Comparison of ENCODE assay signal across 11 cellular contexts in genomic region chr12:107891967-107892366, GRCh38.
DNase-seq lines count a peak whose midpoint lies in the region; ATAC-seq, FAIRE-seq and TF ChIP-seq lines count a peak whose summit lies in the region.
"Had no signal": no experiment of that assay in that cellular context is flagged by ENCODE, and none has a peak within 500 bp of the region (broad histone marks: within the 10 kb centered on the region; RNA-seq: fewer than 3 reads in every experiment).

No MANE protein-coding gene starts in this region.

- H3K4me2 ChIP-seq in GM12878 (ENCODE audit: control insufficient read depth, insufficient read depth), result no peak overlapping the region

- H3K36me3 ChIP-seq in GM12878 (ENCODE audit: control insufficient read depth in 2 of 2, insufficient read depth in 2 of 2, low read length in 1 of 2), result no peaks in the 10 kb centered on the region
- no peaks in the 10 kb centered on the region for H3K36me3 ChIP-seq in CD8-positive, alpha-beta T cell (ENCODE audit: insufficient read depth, low read length)

- no peaks in the 10 kb centered on the region for H3K27me3 ChIP-seq in GM12878 (replicated peaks in 1 of 2; ENCODE audit: control insufficient read depth in 2 of 2, insufficient read depth in 2 of 2, low read length in 1 of 2)
- H3K27me3 ChIP-seq in CD8-positive, alpha-beta T cell (ENCODE audit: insufficient read depth, low read length), result no peaks in the 10 kb centered on the region

- BruUV-seq in GM12878 (replicated peaks; lab: Mats Ljungman, UMichigan), result no TSS peak

- H3K36me3 Mint-ChIP-seq in memory B cell, result no peaks in the 10 kb centered on the region
- H3K36me3 Mint-ChIP-seq in CD8-positive, alpha-beta T cell, result no peaks in the 10 kb centered on the region
- H3K36me3 Mint-ChIP-seq: T-cell had no signal

- FAIRE-seq in GM12878 (lab: Jason Lieb, UNC), result peak; percentile 61
- FAIRE-seq: endometrium had no signal

- ATAC-seq in GM12878 (peak; percentile 65), memory B cell (ENCODE audit: low read depth) (peak; percentile 51), GM21381 (IDR thresholded peaks at IDR 0.05; ENCODE audit: unreplicated experiment) (no peak)
- ATAC-seq in CD8-positive, alpha-beta T cell, result no peak
- ATAC-seq: T-cell had no signal

- TF ChIP-seq POLR2A in GM12878 (IDR thresholded peaks at IDR 0.05; ENCODE audit: low read depth, low read length), result no peak

- no peaks in the 10 kb centered on the region for H3K27me3 Mint-ChIP-seq in memory B cell
- peaks cover 31% of the 10 kb centered on the region for H3K27me3 Mint-ChIP-seq in CD8-positive, alpha-beta T cell (ENCODE audit: low read depth)
- H3K27me3 Mint-ChIP-seq: IgD-negative memory B cell had no signal

- TF ChIP-seq CTCF in GM10266 (IDR thresholded peaks at IDR 0.05; ENCODE audit: control insufficient read depth, insufficient read depth, low read depth, missing control alignments) (peak; percentile 41), LNCAP (IDR thresholded peaks at IDR 0.05) (peak; percentile 70), GM12878 (IDR thresholded peaks at IDR 0.05 in 2 of 3, conservative IDR thresholded peaks at IDR 0.05 in 1 of 3; ENCODE audit: control insufficient read depth in 2 of 3, extremely low read depth in 1 of 3, insufficient read depth in 1 of 3, low read depth in 3 of 3, low read length in 3 of 3) (peak; percentile 36 to 38 (median 37); a peak in 5 of 6 replicates)
- no peak for TF ChIP-seq CTCF in CD8-positive, alpha-beta T cell (IDR thresholded peaks at IDR 0.05)

- TF ChIP-seq EP300 in GM12878 (IDR thresholded peaks at IDR 0.05; ENCODE audit: borderline replicate concordance in 1 of 2, control insufficient read depth in 1 of 2, low read depth in 2 of 2, low read length in 2 of 2), result no peak

- H3K9ac ChIP-seq in GM12878 (ENCODE audit: control insufficient read depth, insufficient read depth, low read length), result no peak overlapping the region

- no peaks in the 10 kb centered on the region for H3K9me3 Mint-ChIP-seq in memory B cell
- H3K9me3 Mint-ChIP-seq in CD8-positive, alpha-beta T cell, result no peaks in the 10 kb centered on the region
- H3K9me3 Mint-ChIP-seq: IgD-negative memory B cell, T-cell had no signal

- RAD21 ChIA-PET in GM12878 (lab: Charles Lee; ENCODE audit: unreplicated experiment), result no interaction called here

- H3K4me3 ChIP-seq in GM12878, result no peak overlapping the region
- H3K4me3 ChIP-seq in CD8-positive, alpha-beta T cell (ENCODE audit: low read depth, low read length), result no peak overlapping the region

- no peaks in the 10 kb centered on the region for H3K79me2 ChIP-seq in GM12878 (ENCODE audit: control insufficient read depth, insufficient read depth, low read length)

- DNase-seq in GM10266 (ENCODE audit: extremely low spot score) (no peak), GM12878 (ENCODE audit: low read depth, low spot score) (no peak), memory B cell (ENCODE audit: low spot score in 2 of 2) (no peak), HuH-7 (ENCODE audit: low spot score) (no peak), amniotic stem cell (lab: John Stamatoyannopoulos, UW) (no peak)
- no peak for DNase-seq in CD8-positive, alpha-beta T cell
- DNase-seq: T-cell had no signal

- WGBS in GM12878 (ENCODE audit: insufficient coverage, insufficient replicate concordance, low lambda C conversion rate, missing lambda C conversion rate), result 63% methylated on average over 3 of the region's 3 CpGs

- no peaks in the 10 kb centered on the region for H3K9me3 ChIP-seq in GM12878 (replicated peaks; ENCODE audit: control insufficient read depth, insufficient read depth, low read length)
- H3K9me3 ChIP-seq in CD8-positive, alpha-beta T cell (ENCODE audit: low read length), result no peaks in the 10 kb centered on the region

- SMC1A ChIA-PET in GM12878 (lab: Charles Lee; ENCODE audit: uncharacterized antibody, unreplicated experiment), result no interaction called here

- no peaks in the 10 kb centered on the region for H3K4me1 ChIP-seq in GM12878 (ENCODE audit: control insufficient read depth, insufficient read depth, low read length)
- no peaks in the 10 kb centered on the region for H3K4me1 ChIP-seq in CD8-positive, alpha-beta T cell (ENCODE audit: insufficient read depth, low read length)

- H3K4me3 Mint-ChIP-seq in memory B cell, result no peak overlapping the region
- H3K4me3 Mint-ChIP-seq in CD8-positive, alpha-beta T cell, result no peak overlapping the region
- H3K4me3 Mint-ChIP-seq: IgD-negative memory B cell, T-cell had no signal

- in situ Hi-C loops in GM12878 (cut with MboI), result no loop called here

- POLR2A ChIA-PET in GM12878 (lab: Charles Lee), result no interaction called here
- POLR2A ChIA-PET in CD8-positive, alpha-beta T cell (lab: Charles Lee), result no interaction called here

- CTCF ChIA-PET in GM12878 (lab: Yijun Ruan, JAX), result interaction anchor here (1.3 kb wide), 1 partner anchor 216 kb away, joined by 3 read pairs; no protein-coding TSS in a partner anchor
- CTCF ChIA-PET in CD8-positive, alpha-beta T cell (lab: Charles Lee), result no interaction called here

- H4K20me1 ChIP-seq in GM12878 (ENCODE audit: control insufficient read depth, insufficient read depth), result no peaks in the 10 kb centered on the region

- no peaks in the 10 kb centered on the region for H3K4me1 Mint-ChIP-seq in memory B cell
- no peaks in the 10 kb centered on the region for H3K4me1 Mint-ChIP-seq in CD8-positive, alpha-beta T cell (ENCODE audit: low read depth)
- H3K4me1 Mint-ChIP-seq: IgD-negative memory B cell, T-cell had no signal

- no peak overlapping the region for H2AFZ ChIP-seq in GM12878 (ENCODE audit: control insufficient read depth, low read depth, low read length)

- H3K27ac ChIP-seq in GM12878 (ENCODE audit: control insufficient read depth, insufficient read depth), result no peak overlapping the region
- no peak overlapping the region for H3K27ac ChIP-seq in CD8-positive, alpha-beta T cell (ENCODE audit: low read depth, low read length)

- intact Hi-C loops in GM12878 (cut with micrococcal nuclease; ENCODE audit: unreplicated experiment), result no loop called here
- intact Hi-C loops in CD8-positive, alpha-beta T cell (cut with DNase I, micrococcal nuclease), result no loop called here

- peak; percentile 36; the same call in 1 of the 2 replicates for TF ChIP-seq RAD21 in GM12878 (IDR thresholded peaks at IDR 0.05; ENCODE audit: insufficient read depth, low read depth, low read length)

- no peak overlapping the region for H3K27ac Mint-ChIP-seq in memory B cell
- no peak overlapping the region for H3K27ac Mint-ChIP-seq in CD8-positive, alpha-beta T cell
- H3K27ac Mint-ChIP-seq: IgD-negative memory B cell, T-cell had no signal

TF ChIP-seq in GM12878, 131 proteins besides CTCF, POLR2A, EP300 and RAD21:
- TF ChIP-seq POU2F2 (IDR thresholded peaks at IDR 0.05; ENCODE audit: borderline replicate concordance, low read depth, low read length) (peak; percentile 38; the same call in 1 of the 3 replicates), PAX5 (IDR thresholded peaks at IDR 0.05; ENCODE audit: borderline replicate concordance, low read depth, low read length) (no peak)

Comparison
In these comparisons a context has a peak if more than half of its experiments do, and no peak if none do; other contexts are left out.
1. ATAC-seq: peak in GM12878 (single experiment) and memory B cell (single experiment); none in CD8-positive, alpha-beta T cell (single experiment) and GM21381 (single experiment).